Comparison of ENCODE assay signal across 8 cellular contexts in genomic region chr1:22025368-22026154, GRCh38. TPM values are rescaled to one million over a fixed set of nuclear protein-coding genes. Genes with fewer than 3 reads are reported as not detected.
DNase-seq lines count a peak whose midpoint lies in the region; ATAC-seq and TF ChIP-seq lines count a peak whose summit lies in the region.

No MANE protein-coding gene starts in this region.

- no peaks in the 10 kb centered on the region for H3K9me2 ChIP-seq in hepatocyte (replicated peaks; ENCODE audit: insufficient read depth)

- ATAC-seq in GM18517 (IDR thresholded peaks at IDR 0.05; ENCODE audit: unreplicated experiment): peak; percentile 74
- peak; percentile 73 for ATAC-seq in HG03025 (IDR thresholded peaks at IDR 0.05; ENCODE audit: low FRiP score, unreplicated experiment)
- ATAC-seq in HG03469 (IDR thresholded peaks at IDR 0.05; ENCODE audit: unreplicated experiment): no peak

- peak; percentile 91 to 95 for DNase-seq in NCI-H2081 (lab: John Stamatoyannopoulos, UW)
- peak; percentile 76 for DNase-seq in T1000 (lab: John Stamatoyannopoulos, UW)
- peak; percentile 73 for DNase-seq in astrocyte of the cerebellum (ENCODE audit: low read depth)
- DNase-seq in hepatocyte (ENCODE audit: low spot score): peak; percentile 95
- peak; percentile 94 for DNase-seq in retina

- H3K4me1 ChIP-seq in hepatocyte (ENCODE audit: insufficient read depth): peaks cover 11% of the 10 kb centered on the region

- H3K4me3 ChIP-seq in astrocyte of the cerebellum (ENCODE audit: low read depth, low read length) (peak overlapping the region; percentile 100), hepatocyte (peak overlapping the region; percentile 71)

- peak overlapping the region; percentile 89 for H2AFZ ChIP-seq in hepatocyte

- TF ChIP-seq CTCF in astrocyte of the cerebellum (IDR thresholded peaks at IDR 0.05; ENCODE audit: low read depth, low read length, missing control alignments) (no peak), hepatocyte (IDR thresholded peaks at IDR 0.05; ENCODE audit: poor library complexity) (no peak)

- peaks cover 5% of the 10 kb centered on the region for H3K79me2 ChIP-seq in hepatocyte

- H3K27me3 ChIP-seq in hepatocyte: no peaks in the 10 kb centered on the region

- H3K9me3 ChIP-seq in hepatocyte (ENCODE audit: low read depth): no peaks in the 10 kb centered on the region

- H4K20me1 ChIP-seq in hepatocyte (ENCODE audit: insufficient read depth, poor library complexity, severe bottlenecking): no peaks in the 10 kb centered on the region

- peak overlapping the region; percentile 75 for H3K4me2 ChIP-seq in hepatocyte

- H3K36me3 ChIP-seq in hepatocyte (replicated peaks; ENCODE audit: insufficient read depth, low read depth): no peaks in the 10 kb centered on the region

- in situ Hi-C loops in astrocyte of the cerebellum (cut with HindIII; ENCODE audit: low sequenced_read_pairs): no loop called here

- peak overlapping the region; percentile 99 for H3K27ac ChIP-seq in hepatocyte

- 1% methylated on average over 33 of the region's 42 CpGs for WGBS in hepatocyte (ENCODE audit: low lambda C conversion rate, missing lambda C conversion rate)

RNA-seq across cellular contexts. Expression of gene CELA3A, which starts 24.1 kb away (rescaled TPM):
- 2.2 TPM in 1 of 2 replicates, not detected in the other for total RNA-seq in hepatocyte
- 0.68 TPM in 1 of 2 replicates, not detected in the other for polyA plus RNA-seq in hepatocyte

RNA-seq across cellular contexts. Expression of gene CDC42, which starts 26.9 kb away (rescaled TPM):
- total RNA-seq in hepatocyte: 351 and 358 TPM in 2 replicates
- 48.8 and 69.7 TPM in 2 replicates for polyA plus RNA-seq in hepatocyte

RNA-seq across cellular contexts. Expression of gene CELA3B, which starts 48.7 kb away (rescaled TPM):
- total RNA-seq in hepatocyte: 0.33 TPM in 1 of 2 replicates, not detected in the other
- polyA plus RNA-seq in hepatocyte: not detected in 2 replicates
